In genomic region chr20:53402233-53403005, GRCh38 we compare ENCODE assay signal across 19 cellular contexts.
A peak's percentile ranks its signal among the peaks of the same experiment; 100 is the strongest.
DNase-seq lines count a peak whose midpoint lies in the region; ATAC-seq and TF ChIP-seq lines count a peak whose summit lies in the region.
"Had no signal": no experiment of that assay in that cellular context is flagged by ENCODE, and none has a peak within 500 bp of the region (broad histone marks: within the 10 kb centered on the region; RNA-seq: fewer than 3 reads in every experiment).

No MANE protein-coding gene starts in this region.

- POLR2A ChIA-PET in WTC11 (lab: Charles Lee): no interaction called here

- CTCF ChIA-PET in WTC11 (lab: Charles Lee): no interaction called here

- H3K4me1 Mint-ChIP-seq in activated naive CD8-positive, alpha-beta T cell treated with anti-CD3 and anti-CD28 coated beads, Interleukin-2, amount 50 U/mL, for 24 hours: peaks cover 14% of the 10 kb centered on the region
- no peaks in the 10 kb centered on the region for H3K4me1 Mint-ChIP-seq in WTC11

- DNase-seq in stimulated activated CD4-positive, alpha-beta T cell treated with anti-CD3 and anti-CD28 coated beads, Interleukin-15, amount 100 ng/mL, for 24 hours: peak; percentile 30
- DNase-seq in stimulated activated CD4-positive, alpha-beta T cell treated with anti-CD3 and anti-CD28 coated beads, Interleukin-12 subunit alpha, Interleukin-12 subunit beta, amount 100 ng/mL, for 4 hours: no peak
- DNase-seq in activated T-cell treated with anti-CD3 and anti-CD28 coated beads for 1 hour (ENCODE audit: low read depth) (peak; percentile 22), WTC11 (ENCODE audit: low spot score) (no peak), Right ventricle myocardium inferior (ENCODE audit: missing footprints) (no peak), foreskin melanocyte (no peak)
- DNase-seq in activated naive CD8-positive, alpha-beta T cell treated with anti-CD3 and anti-CD28 coated beads, Interleukin-2, amount 50 U/mL, for 24 hours: no peak
- DNase-seq: ACHN; C1 segment of cervical spinal cord; effector CD8-positive, alpha-beta T cell; mammary epithelial cell; NCI-H1092 treated with DMSO at 0.1 percent for 48 hours; NCI-H2081 treated with DMSO at 0.1 percent for 48 hours; NCI-H524; right cardiac atrium; substantia nigra had no signal

- no peaks in the 10 kb centered on the region for H3K9me3 Mint-ChIP-seq in activated naive CD8-positive, alpha-beta T cell treated with anti-CD3 and anti-CD28 coated beads, Interleukin-2, amount 50 U/mL, for 24 hours
- peaks cover 12% of the 10 kb centered on the region for H3K9me3 Mint-ChIP-seq in WTC11

- H3K27ac Mint-ChIP-seq in activated naive CD8-positive, alpha-beta T cell treated with anti-CD3 and anti-CD28 coated beads, Interleukin-2, amount 50 U/mL, for 24 hours: peak overlapping the region; percentile 7
- H3K27ac Mint-ChIP-seq in WTC11: no peak overlapping the region

- no peak overlapping the region for H3K4me3 Mint-ChIP-seq in activated naive CD8-positive, alpha-beta T cell treated with anti-CD3 and anti-CD28 coated beads, Interleukin-2, amount 50 U/mL, for 24 hours
- no peak overlapping the region for H3K4me3 Mint-ChIP-seq in WTC11

- no peak for TF ChIP-seq CTCF in WTC11 (IDR thresholded peaks at IDR 0.05)

- ATAC-seq in activated naive CD8-positive, alpha-beta T cell treated with anti-CD3 and anti-CD28 coated beads, Interleukin-2, amount 50 U/mL, for 24 hours: peak; percentile 57
- ATAC-seq in WTC11: no peak
- no peak for ATAC-seq in GM19035 (IDR thresholded peaks at IDR 0.05; ENCODE audit: unreplicated experiment)
- no peak for ATAC-seq in Right ventricle myocardium inferior
- ATAC-seq: esophagus mucosa, gastroesophageal sphincter, right cardiac atrium had no signal

- H3K27me3 Mint-ChIP-seq in activated naive CD8-positive, alpha-beta T cell treated with anti-CD3 and anti-CD28 coated beads, Interleukin-2, amount 50 U/mL, for 24 hours: no peaks in the 10 kb centered on the region
- no peaks in the 10 kb centered on the region for H3K27me3 Mint-ChIP-seq in WTC11 (ENCODE audit: low read depth)

- H3K36me3 Mint-ChIP-seq in activated naive CD8-positive, alpha-beta T cell treated with anti-CD3 and anti-CD28 coated beads, Interleukin-2, amount 50 U/mL, for 24 hours (ENCODE audit: low read depth): no peaks in the 10 kb centered on the region
- no peaks in the 10 kb centered on the region for H3K36me3 Mint-ChIP-seq in WTC11

- intact Hi-C loops in Right ventricle myocardium inferior (cut with DNase I): no loop called here

TF ChIP-seq in WTC11, 78 proteins besides CTCF, POLR2A, EP300 and RAD21:
- TF ChIP-seq ZNF219 (CRISPR knock-in tag; IDR thresholded peaks at IDR 0.05; ENCODE audit: borderline replicate concordance) (no peak), ATF2 (CRISPR knock-in tag; IDR thresholded peaks at IDR 0.05; ENCODE audit: borderline replicate concordance, low read depth) (no peak), NR2C2 (CRISPR knock-in tag; IDR thresholded peaks at IDR 0.05) (no peak), FOXP4 (CRISPR knock-in tag; IDR thresholded peaks at IDR 0.05) (no peak)

Comparison
In these comparisons a context has a peak if more than half of its experiments do, and no peak if none do; other contexts are left out.
1. DNase-seq: peak in stimulated activated CD4-positive, alpha-beta T cell treated with anti-CD3 and anti-CD28 coated beads, Interleukin-15, amount 100 ng/mL, for 24 hours (single experiment) and activated T-cell treated with anti-CD3 and anti-CD28 coated beads for 1 hour (single experiment); none in stimulated activated CD4-positive, alpha-beta T cell treated with anti-CD3 and anti-CD28 coated beads, Interleukin-12 subunit alpha, Interleukin-12 subunit beta, amount 100 ng/mL, for 4 hours (single experiment), activated naive CD8-positive, alpha-beta T cell treated with anti-CD3 and anti-CD28 coated beads, Interleukin-2, amount 50 U/mL, for 24 hours (single experiment), WTC11 (single experiment), Right ventricle myocardium inferior (single experiment) and foreskin melanocyte (single experiment).